Comparison of ENCODE assay signal across 19 cellular contexts in genomic region chrX:43682726-43683125, GRCh38. TPM values are rescaled to one million over a fixed set of nuclear protein-coding genes. Genes with fewer than 3 reads are reported as not detected.
DNase-seq lines count a peak whose midpoint lies in the region; ATAC-seq, FAIRE-seq and TF ChIP-seq lines count a peak whose summit lies in the region.
"Had no signal": no experiment of that assay in that cellular context is flagged by ENCODE, and none has a peak within 500 bp of the region (broad histone marks: within the 10 kb centered on the region; RNA-seq: fewer than 3 reads in every experiment).

No MANE protein-coding gene starts in this region.

- no peak for TF ChIP-seq EP300 in A549 (IDR thresholded peaks at IDR 0.05)

- H3K9ac ChIP-seq in keratinocyte (ENCODE audit: control insufficient read depth, extremely low read depth, insufficient read depth, low read length): no peak overlapping the region
- H3K9ac ChIP-seq in neuronal stem cell (ENCODE audit: low read depth, low read length, poor library complexity): no peak overlapping the region

- no peak for DNase-seq in A549 (ENCODE audit: low read depth in 1 of 2, low spot score in 1 of 2)
- DNase-seq in bronchial epithelial cell (ENCODE audit: low read depth): peak; percentile 77
- DNase-seq in keratinocyte (ENCODE audit: low read depth, low spot score): no peak
- DNase-seq in GM10266 (ENCODE audit: extremely low spot score): no peak
- no peak for DNase-seq in NCI-H187 treated with DMSO at 0.1 percent for 48 hours (lab: John Stamatoyannopoulos, UW)
- no peak for DNase-seq in neuronal stem cell (ENCODE audit: low spot score)
- no peak for DNase-seq in NCI-H2196 treated with DMSO at 0.1 percent for 48 hours (lab: John Stamatoyannopoulos, UW; ENCODE audit: unreplicated experiment)
- DNase-seq: 8988T, C1 segment of cervical spinal cord, Calu3, COR-L47, DMS53, DMS79 treated with DMSO at 0.1 percent for 48 hours, GF-D8, H9 had no signal

- no peak for TF ChIP-seq POLR2A in A549 (IDR thresholded peaks at IDR 0.05; ENCODE audit: low read length)

- H3K9me3 ChIP-seq in A549 (no peaks in the 10 kb centered on the region), keratinocyte (ENCODE audit: control insufficient read depth, low read depth, low read length) (no peaks in the 10 kb centered on the region), neuronal stem cell (replicated peaks in 1 of 2; ENCODE audit: control insufficient read depth in 2 of 2, insufficient read depth in 1 of 2, low read depth in 1 of 2, low read length in 2 of 2) (no peaks in the 10 kb centered on the region)

- CTCF ChIA-PET in A549 (lab: Yijun Ruan, JAX): no interaction called here

- no peaks in the 10 kb centered on the region for H4K20me1 ChIP-seq in keratinocyte (ENCODE audit: control insufficient read depth, extremely low read depth, insufficient read depth, low read length)

- TF ChIP-seq CTCF in A549 (IDR thresholded peaks at IDR 0.05) (no peak), bronchial epithelial cell (IDR thresholded peaks at IDR 0.05; ENCODE audit: insufficient read depth, low read length, severe bottlenecking) (no peak), keratinocyte (optimal IDR thresholded peaks at IDR 0.05 in 1 of 3, IDR thresholded peaks at IDR 0.05 in 1 of 3, conservative IDR thresholded peaks at IDR 0.05 in 1 of 3; ENCODE audit: extremely low read depth in 1 of 3, insufficient read depth in 2 of 3, low read length in 3 of 3) (no peak), GM10266 (IDR thresholded peaks at IDR 0.05; ENCODE audit: control insufficient read depth, insufficient read depth, low read depth, missing control alignments) (no peak)

- no peak overlapping the region for H4K8ac ChIP-seq in neuronal stem cell (ENCODE audit: low read depth, low read length)

- TF ChIP-seq RAD21 in A549 (conservative IDR thresholded peaks at IDR 0.05 in 1 of 2, IDR thresholded peaks at IDR 0.05 in 1 of 2): no peak

- H3K4me2 ChIP-seq in A549: no peak overlapping the region
- no peak overlapping the region for H3K4me2 ChIP-seq in keratinocyte (ENCODE audit: control insufficient read depth, extremely low read depth, insufficient read depth, low read depth, low read length)
- H3K4me2 ChIP-seq in neuronal stem cell (ENCODE audit: insufficient read depth, low read length, poor library complexity, severe bottlenecking): no peak overlapping the region
- H3K4me2 ChIP-seq: GM23338 had no signal

- FAIRE-seq in A549 (lab: Jason Lieb, UNC) (peak; percentile 18), bronchial epithelial cell (lab: Jason Lieb, UNC) (no peak), keratinocyte (lab: Jason Lieb, UNC) (no peak)
- FAIRE-seq: GM19239 had no signal

- no peak overlapping the region for H3K4ac ChIP-seq in neuronal stem cell (ENCODE audit: low read length)

- H2BK12ac ChIP-seq in neuronal stem cell (ENCODE audit: low read length): no peak overlapping the region

- H3K79me1 ChIP-seq in neuronal stem cell (ENCODE audit: low read depth, low read length): no peaks in the 10 kb centered on the region

- no peaks in the 10 kb centered on the region for H3K4me1 ChIP-seq in A549
- H3K4me1 ChIP-seq in keratinocyte (ENCODE audit: control insufficient read depth, extremely low read depth, insufficient read depth, low read length): peaks cover 10% of the 10 kb centered on the region
- H3K4me1 ChIP-seq in neuronal stem cell (ENCODE audit: control insufficient read depth in 2 of 2, insufficient read depth in 1 of 2, low read depth in 1 of 2, low read length in 2 of 2): no peaks in the 10 kb centered on the region

- H3K23ac ChIP-seq in neuronal stem cell (ENCODE audit: low read depth, low read length, poor library complexity): no peak overlapping the region

- no peak overlapping the region for H3K18ac ChIP-seq in neuronal stem cell (ENCODE audit: low read length)

- H4K91ac ChIP-seq in neuronal stem cell (ENCODE audit: low read depth, low read length, poor library complexity): no peak overlapping the region

- dilution Hi-C loops in keratinocyte (cut with MboI; ENCODE audit: extremely low pct_ligation_motif_present, low sequenced_read_pairs): no loop called here

- no peak overlapping the region for H2BK5ac ChIP-seq in neuronal stem cell (ENCODE audit: low read length)

- no peaks in the 10 kb centered on the region for H3K27me3 ChIP-seq in bronchial epithelial cell (ENCODE audit: control insufficient read depth, insufficient read depth, low read length)
- no peaks in the 10 kb centered on the region for H3K27me3 ChIP-seq in keratinocyte (ENCODE audit: control insufficient read depth, extremely low read depth, insufficient read depth, low read length)
- H3K27me3 ChIP-seq in neuronal stem cell (ENCODE audit: control insufficient read depth in 3 of 3, insufficient read depth in 3 of 3, low read depth in 1 of 3, low read length in 3 of 3): no peaks in the 10 kb centered on the region

- no peak overlapping the region for H2BK15ac ChIP-seq in neuronal stem cell (ENCODE audit: low read length)

- H3K9me1 ChIP-seq in keratinocyte (ENCODE audit: control insufficient read depth, extremely low read depth, insufficient read depth, low read length): no peaks in the 10 kb centered on the region

- POLR2A ChIA-PET in A549 (lab: Yijun Ruan, JAX): no interaction called here

- ATAC-seq in A549 (no peak), esophagus mucosa (peak; percentile 47)
- ATAC-seq: GM23338, HCT116 had no signal

- no peak overlapping the region for H2BK120ac ChIP-seq in neuronal stem cell (ENCODE audit: low read depth, low read length)

- no peak overlapping the region for H3K4me3 ChIP-seq in A549
- no peak overlapping the region for H3K4me3 ChIP-seq in bronchial epithelial cell (ENCODE audit: low read depth, low read length)
- H3K4me3 ChIP-seq in keratinocyte (ENCODE audit: control insufficient read depth in 2 of 3, extremely low read depth in 1 of 3, insufficient read depth in 2 of 3, low read depth in 1 of 3, low read length in 3 of 3): no peak overlapping the region
- no peak overlapping the region for H3K4me3 ChIP-seq in neuronal stem cell (ENCODE audit: low read length in 2 of 2)
- H3K4me3 ChIP-seq: GM23338 had no signal

- H2AK5ac ChIP-seq in neuronal stem cell (ENCODE audit: low read depth, low read length): no peak overlapping the region

- H3K79me2 ChIP-seq in keratinocyte (ENCODE audit: control insufficient read depth, insufficient read depth, low read length): peaks cover 4% of the 10 kb centered on the region

- H3K36me3 ChIP-seq in bronchial epithelial cell (ENCODE audit: control insufficient read depth, insufficient read depth, low read length) (peaks cover 3% of the 10 kb centered on the region), keratinocyte (ENCODE audit: control insufficient read depth in 2 of 2, extremely low read depth in 1 of 2, insufficient read depth in 2 of 2, low read length in 2 of 2) (no peaks in the 10 kb centered on the region), neuronal stem cell (replicated peaks in 1 of 2; ENCODE audit: control insufficient read depth in 2 of 2, insufficient read depth in 2 of 2, low read length in 2 of 2) (no peaks in the 10 kb centered on the region)

- H3K27ac ChIP-seq in A549 (no peak overlapping the region), keratinocyte (ENCODE audit: control insufficient read depth, insufficient read depth, low read length) (peak overlapping the region; percentile 1), neuronal stem cell (replicated peaks; ENCODE audit: low read length) (no peak overlapping the region)

- H2AFZ ChIP-seq in keratinocyte (ENCODE audit: control insufficient read depth, low read length) (no peak overlapping the region), neuronal stem cell (ENCODE audit: low read length) (no peak overlapping the region)
- H2AFZ ChIP-seq: GM23338 had no signal

- H3K14ac ChIP-seq in neuronal stem cell (ENCODE audit: low read length): no peak overlapping the region

TF ChIP-seq in A549, 52 proteins besides CTCF, POLR2A, EP300 and RAD21 (continues in another document):
- TF ChIP-seq BCL3 (IDR thresholded peaks at IDR 0.05) (no peak), ATOH8 (CRISPR knock-in tag; IDR thresholded peaks at IDR 0.05; ENCODE audit: low read depth) (no peak), CHD4 (IDR thresholded peaks at IDR 0.05; ENCODE audit: borderline replicate concordance) (no peak)

RNA-seq across cellular contexts. Expression of gene MAOA, which starts 26.6 kb away (rescaled TPM):
- polyA plus RNA-seq in A549 (2011; rRNA removed): 5.6 and 6.4 TPM in 2 replicates
- 0.47 and 0.58 TPM in 2 replicates for polyA plus RNA-seq in A549 (2012; cell fraction: cytosol; rRNA removed)
- 0.34 and 0.64 TPM in 2 replicates for polyA plus RNA-seq in A549 (2012; cell fraction: nucleus; rRNA removed)
- polyA plus RNA-seq in A549 (2017; fragmentation: RNase III; extraction: RNeasy Plus Mini Kit Qiagen cat#74134 plus additional on column Dnase treatment): 0.34 to 0.44 TPM (median 0.35 TPM) in 3 replicates
- polyA minus RNA-seq in A549 (2011; rRNA and poly(A)+ RNA removed): 2.9 and 5.7 TPM in 2 replicates
- 126 and 137 TPM in 2 replicates for total RNA-seq in bronchial epithelial cell
- 88.9 TPM for total RNA-seq in esophagus mucosa
- 49.4 to 69.7 TPM (median 63.2 TPM) in 3 replicates for polyA plus RNA-seq in keratinocyte
- 37.8 TPM for polyA plus RNA-seq in keratinocyte (2011; ENCODE audit: low read depth)
- polyA plus RNA-seq in keratinocyte (2011; cell fraction: cytosol; rRNA removed): 50.1 and 74.1 TPM in 2 replicates
- polyA plus RNA-seq in keratinocyte (2011; cell fraction: nucleus; rRNA removed): 49.4 and 56.3 TPM in 2 replicates
- polyA plus RNA-seq in keratinocyte (2012; ENCODE audit: low replicate concordance): 40.7 and 57.5 TPM in 2 replicates
- 24.3 to 113 TPM (median 89.0 TPM) in 3 replicates for polyA minus RNA-seq in keratinocyte
- polyA minus RNA-seq in keratinocyte (2011; cell fraction: cytosol; rRNA and poly(A)+ RNA removed): 54.1 TPM
- 32.5 and 63.0 TPM in 2 replicates for polyA minus RNA-seq in keratinocyte (2011; cell fraction: nucleus; rRNA and poly(A)+ RNA removed)
- polyA plus RNA-seq in neuronal stem cell (2013, experiment 1 of 2): 3.5 TPM
- polyA plus RNA-seq in neuronal stem cell (2013, experiment 2 of 2): 3.9 TPM
